1 cellular context compared by ENCODE assay signal in the genomic region with DNA sequence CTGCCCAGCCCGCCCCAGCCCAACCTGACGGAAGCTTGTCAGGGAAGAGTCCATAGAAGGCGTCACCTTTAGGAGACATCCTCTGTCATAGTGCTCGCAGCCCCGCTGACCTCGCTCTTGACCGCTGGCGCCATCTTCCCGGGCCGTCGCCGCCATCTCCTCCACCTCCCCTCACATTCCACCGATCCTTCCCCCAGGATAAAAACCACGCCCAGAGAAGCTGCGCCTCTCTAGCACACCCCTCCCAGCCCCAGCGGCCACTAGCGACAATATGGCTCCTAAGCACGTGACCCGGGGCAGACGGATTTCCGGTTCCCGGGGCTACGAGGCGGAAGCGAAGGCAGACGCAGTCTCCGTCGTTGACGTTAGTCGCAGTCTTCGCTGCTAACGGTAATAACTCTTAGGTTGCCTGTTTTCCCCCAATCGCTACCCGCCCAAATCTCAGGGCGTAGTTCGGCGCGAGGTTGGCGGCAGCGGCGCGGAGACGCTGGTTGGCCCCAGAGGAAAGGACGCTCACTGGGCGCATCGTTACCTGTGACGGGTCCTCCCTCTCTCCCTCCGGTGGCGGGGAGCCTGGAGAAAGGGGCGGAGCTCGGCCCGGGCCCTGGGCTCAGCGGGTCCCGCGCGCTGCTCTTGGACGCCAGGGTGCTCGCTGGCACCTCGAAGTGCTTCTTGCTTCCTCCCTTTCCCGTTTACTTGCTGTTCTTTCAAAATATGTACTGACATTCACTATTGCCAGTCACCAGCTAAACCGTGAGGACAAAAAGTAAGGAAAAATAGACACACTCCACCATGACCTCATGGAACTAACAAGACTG.
A peak's percentile ranks its signal among the peaks of the same experiment; 100 is the strongest.
TF ChIP-seq lines count a peak whose summit lies in the region.

A gene (minus strand): TSS at position 273 of the 818 bp plus-strand sequence. CDS start 117 bp downstream, at position 156.
A gene with protein sequence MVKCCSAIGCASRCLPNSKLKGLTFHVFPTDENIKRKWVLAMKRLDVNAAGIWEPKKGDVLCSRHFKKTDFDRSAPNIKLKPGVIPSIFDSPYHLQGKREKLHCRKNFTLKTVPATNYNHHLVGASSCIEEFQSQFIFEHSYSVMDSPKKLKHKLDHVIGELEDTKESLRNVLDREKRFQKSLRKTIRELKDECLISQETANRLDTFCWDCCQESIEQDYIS (plus strand): TSS at position 343 of the 818 bp plus-strand sequence. CDS start 980 bp downstream, outside the sequence.

TF ChIP-seq in GM12878, 131 proteins besides CTCF, POLR2A, EP300 and RAD21 (continued from another document):
- TF ChIP-seq ZZZ3 (IDR thresholded peaks at IDR 0.05; ENCODE audit: control insufficient read depth, insufficient read length, low read depth) (no peak), CEBPB (IDR thresholded peaks at IDR 0.05; ENCODE audit: borderline replicate concordance in 1 of 2, low read depth in 2 of 2, low read length in 2 of 2) (no peak), BRCA1 (IDR thresholded peaks at IDR 0.05; ENCODE audit: low read depth, low read length) (no peak), MXI1 (IDR thresholded peaks at IDR 0.05; ENCODE audit: low read depth, low read length) (peak; percentile 65; the same call in 1 of the 2 replicates), GATAD2B (conservative IDR thresholded peaks at IDR 0.05; ENCODE audit: low read depth) (0 out of 2 replicates have a peak, but pooled peaks have one; percentile 43), RB1 (IDR thresholded peaks at IDR 0.05; ENCODE audit: borderline replicate concordance) (peak; percentile 85), TAF1 (IDR thresholded peaks at IDR 0.05; ENCODE audit: borderline replicate concordance, low read depth, low read length) (peak; percentile 72; the same call in 1 of the 2 replicates), POLR2AphosphoS2 (IDR thresholded peaks at IDR 0.05; ENCODE audit: low read depth, low read length) (peak; percentile 95), STAT3 (IDR thresholded peaks at IDR 0.05; ENCODE audit: low read depth, low read length) (no peak), GABPA (IDR thresholded peaks at IDR 0.05; ENCODE audit: low read depth) (peak; percentile 95), BMI1 (IDR thresholded peaks at IDR 0.05; ENCODE audit: borderline replicate concordance) (no peak), HDAC6 (IDR thresholded peaks at IDR 0.05; ENCODE audit: unreplicated experiment) (no peak), SPI1 (IDR thresholded peaks at IDR 0.05; ENCODE audit: borderline replicate concordance, insufficient read depth, low read depth, low read length) (no peak), EED (IDR thresholded peaks at IDR 0.05; ENCODE audit: low read depth) (peak; percentile 61; the same call in 1 of the 2 replicates), NR2C1 (IDR thresholded peaks at IDR 0.05) (peak; percentile 68), NBN (IDR thresholded peaks at IDR 0.05) (peak; percentile 94), SMC3 (IDR thresholded peaks at IDR 0.05; ENCODE audit: borderline replicate concordance, low read length) (no peak), MEF2A (IDR thresholded peaks at IDR 0.05; ENCODE audit: insufficient read depth, low read depth, low read length) (no peak), ZNF207 (IDR thresholded peaks at IDR 0.05; ENCODE audit: borderline replicate concordance) (0 out of 2 replicates have a peak, but pooled peaks have one; percentile 23), YBX1 (IDR thresholded peaks at IDR 0.05) (no peak), ZNF384 (IDR thresholded peaks at IDR 0.05; ENCODE audit: borderline replicate concordance, low read depth, low read length) (no peak), ZNF622 (IDR thresholded peaks at IDR 0.05) (no peak), NFXL1 (IDR thresholded peaks at IDR 0.05; ENCODE audit: borderline replicate concordance) (no peak), SREBF1 (IDR thresholded peaks at IDR 0.05; ENCODE audit: low read length) (peak; percentile 44), MYB (IDR thresholded peaks at IDR 0.05; ENCODE audit: borderline replicate concordance, low read depth, low read length) (no peak; the same call in 1 of the 2 replicates), SRF (IDR thresholded peaks at IDR 0.05; ENCODE audit: low read depth in 2 of 2, low read length in 2 of 2) (peak; percentile 56 to 61; a peak in 1 of 4 replicates)
- TF ChIP-seq, protein P1, sequence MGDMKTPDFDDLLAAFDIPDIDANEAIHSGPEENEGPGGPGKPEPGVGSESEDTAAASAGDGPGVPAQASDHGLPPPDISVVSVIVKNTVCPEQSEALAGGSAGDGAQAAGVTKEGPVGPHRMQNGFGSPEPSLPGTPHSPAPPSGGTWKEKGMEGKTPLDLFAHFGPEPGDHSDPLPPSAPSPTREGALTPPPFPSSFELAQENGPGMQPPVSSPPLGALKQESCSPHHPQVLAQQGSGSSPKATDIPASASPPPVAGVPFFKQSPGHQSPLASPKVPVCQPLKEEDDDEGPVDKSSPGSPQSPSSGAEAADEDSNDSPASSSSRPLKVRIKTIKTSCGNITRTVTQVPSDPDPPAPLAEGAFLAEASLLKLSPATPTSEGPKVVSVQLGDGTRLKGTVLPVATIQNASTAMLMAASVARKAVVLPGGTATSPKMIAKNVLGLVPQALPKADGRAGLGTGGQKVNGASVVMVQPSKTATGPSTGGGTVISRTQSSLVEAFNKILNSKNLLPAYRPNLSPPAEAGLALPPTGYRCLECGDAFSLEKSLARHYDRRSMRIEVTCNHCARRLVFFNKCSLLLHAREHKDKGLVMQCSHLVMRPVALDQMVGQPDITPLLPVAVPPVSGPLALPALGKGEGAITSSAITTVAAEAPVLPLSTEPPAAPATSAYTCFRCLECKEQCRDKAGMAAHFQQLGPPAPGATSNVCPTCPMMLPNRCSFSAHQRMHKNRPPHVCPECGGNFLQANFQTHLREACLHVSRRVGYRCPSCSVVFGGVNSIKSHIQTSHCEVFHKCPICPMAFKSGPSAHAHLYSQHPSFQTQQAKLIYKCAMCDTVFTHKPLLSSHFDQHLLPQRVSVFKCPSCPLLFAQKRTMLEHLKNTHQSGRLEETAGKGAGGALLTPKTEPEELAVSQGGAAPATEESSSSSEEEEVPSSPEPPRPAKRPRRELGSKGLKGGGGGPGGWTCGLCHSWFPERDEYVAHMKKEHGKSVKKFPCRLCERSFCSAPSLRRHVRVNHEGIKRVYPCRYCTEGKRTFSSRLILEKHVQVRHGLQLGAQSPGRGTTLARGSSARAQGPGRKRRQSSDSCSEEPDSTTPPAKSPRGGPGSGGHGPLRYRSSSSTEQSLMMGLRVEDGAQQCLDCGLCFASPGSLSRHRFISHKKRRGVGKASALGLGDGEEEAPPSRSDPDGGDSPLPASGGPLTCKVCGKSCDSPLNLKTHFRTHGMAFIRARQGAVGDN (IDR thresholded peaks at IDR 0.05) = no peak; the same call in 1 of the 2 replicates
- TF ChIP-seq, protein P2, sequence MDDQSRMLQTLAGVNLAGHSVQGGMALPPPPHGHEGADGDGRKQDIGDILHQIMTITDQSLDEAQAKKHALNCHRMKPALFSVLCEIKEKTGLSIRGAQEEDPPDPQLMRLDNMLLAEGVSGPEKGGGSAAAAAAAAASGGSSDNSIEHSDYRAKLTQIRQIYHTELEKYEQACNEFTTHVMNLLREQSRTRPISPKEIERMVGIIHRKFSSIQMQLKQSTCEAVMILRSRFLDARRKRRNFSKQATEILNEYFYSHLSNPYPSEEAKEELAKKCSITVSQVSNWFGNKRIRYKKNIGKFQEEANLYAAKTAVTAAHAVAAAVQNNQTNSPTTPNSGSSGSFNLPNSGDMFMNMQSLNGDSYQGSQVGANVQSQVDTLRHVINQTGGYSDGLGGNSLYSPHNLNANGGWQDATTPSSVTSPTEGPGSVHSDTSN (IDR thresholded peaks at IDR 0.05; ENCODE audit: insufficient replicate concordance, low read depth, low read length) = no peak
- TF ChIP-seq, protein P3, sequence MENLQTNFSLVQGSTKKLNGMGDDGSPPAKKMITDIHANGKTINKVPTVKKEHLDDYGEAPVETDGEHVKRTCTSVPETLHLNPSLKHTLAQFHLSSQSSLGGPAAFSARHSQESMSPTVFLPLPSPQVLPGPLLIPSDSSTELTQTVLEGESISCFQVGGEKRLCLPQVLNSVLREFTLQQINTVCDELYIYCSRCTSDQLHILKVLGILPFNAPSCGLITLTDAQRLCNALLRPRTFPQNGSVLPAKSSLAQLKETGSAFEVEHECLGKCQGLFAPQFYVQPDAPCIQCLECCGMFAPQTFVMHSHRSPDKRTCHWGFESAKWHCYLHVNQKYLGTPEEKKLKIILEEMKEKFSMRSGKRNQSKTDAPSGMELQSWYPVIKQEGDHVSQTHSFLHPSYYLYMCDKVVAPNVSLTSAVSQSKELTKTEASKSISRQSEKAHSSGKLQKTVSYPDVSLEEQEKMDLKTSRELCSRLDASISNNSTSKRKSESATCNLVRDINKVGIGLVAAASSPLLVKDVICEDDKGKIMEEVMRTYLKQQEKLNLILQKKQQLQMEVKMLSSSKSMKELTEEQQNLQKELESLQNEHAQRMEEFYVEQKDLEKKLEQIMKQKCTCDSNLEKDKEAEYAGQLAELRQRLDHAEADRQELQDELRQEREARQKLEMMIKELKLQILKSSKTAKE (IDR thresholded peaks at IDR 0.05; ENCODE audit: low read depth, poor library complexity, severe bottlenecking) = no peak
- TF ChIP-seq, protein P4, sequence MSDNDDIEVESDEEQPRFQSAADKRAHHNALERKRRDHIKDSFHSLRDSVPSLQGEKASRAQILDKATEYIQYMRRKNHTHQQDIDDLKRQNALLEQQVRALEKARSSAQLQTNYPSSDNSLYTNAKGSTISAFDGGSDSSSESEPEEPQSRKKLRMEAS (IDR thresholded peaks at IDR 0.05; ENCODE audit: low read depth, low read length) = no peak; the same call in 1 of the 2 replicates
- TF ChIP-seq, protein P5, sequence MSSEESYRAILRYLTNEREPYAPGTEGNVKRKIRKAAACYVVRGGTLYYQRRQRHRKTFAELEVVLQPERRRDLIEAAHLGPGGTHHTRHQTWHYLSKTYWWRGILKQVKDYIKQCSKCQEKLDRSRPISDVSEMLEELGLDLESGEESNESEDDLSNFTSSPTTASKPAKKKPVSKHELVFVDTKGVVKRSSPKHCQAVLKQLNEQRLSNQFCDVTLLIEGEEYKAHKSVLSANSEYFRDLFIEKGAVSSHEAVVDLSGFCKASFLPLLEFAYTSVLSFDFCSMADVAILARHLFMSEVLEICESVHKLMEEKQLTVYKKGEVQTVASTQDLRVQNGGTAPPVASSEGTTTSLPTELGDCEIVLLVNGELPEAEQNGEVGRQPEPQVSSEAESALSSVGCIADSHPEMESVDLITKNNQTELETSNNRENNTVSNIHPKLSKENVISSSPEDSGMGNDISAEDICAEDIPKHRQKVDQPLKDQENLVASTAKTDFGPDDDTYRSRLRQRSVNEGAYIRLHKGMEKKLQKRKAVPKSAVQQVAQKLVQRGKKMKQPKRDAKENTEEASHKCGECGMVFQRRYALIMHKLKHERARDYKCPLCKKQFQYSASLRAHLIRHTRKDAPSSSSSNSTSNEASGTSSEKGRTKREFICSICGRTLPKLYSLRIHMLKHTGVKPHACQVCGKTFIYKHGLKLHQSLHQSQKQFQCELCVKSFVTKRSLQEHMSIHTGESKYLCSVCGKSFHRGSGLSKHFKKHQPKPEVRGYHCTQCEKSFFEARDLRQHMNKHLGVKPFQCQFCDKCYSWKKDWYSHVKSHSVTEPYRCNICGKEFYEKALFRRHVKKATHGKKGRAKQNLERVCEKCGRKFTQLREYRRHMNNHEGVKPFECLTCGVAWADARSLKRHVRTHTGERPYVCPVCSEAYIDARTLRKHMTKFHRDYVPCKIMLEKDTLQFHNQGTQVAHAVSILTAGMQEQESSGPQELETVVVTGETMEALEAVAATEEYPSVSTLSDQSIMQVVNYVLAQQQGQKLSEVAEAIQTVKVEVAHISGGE (CRISPR knock-in tag; IDR thresholded peaks at IDR 0.05) = peak; percentile 34; the same call in 1 of the 2 replicates
